In the genomic region with DNA sequence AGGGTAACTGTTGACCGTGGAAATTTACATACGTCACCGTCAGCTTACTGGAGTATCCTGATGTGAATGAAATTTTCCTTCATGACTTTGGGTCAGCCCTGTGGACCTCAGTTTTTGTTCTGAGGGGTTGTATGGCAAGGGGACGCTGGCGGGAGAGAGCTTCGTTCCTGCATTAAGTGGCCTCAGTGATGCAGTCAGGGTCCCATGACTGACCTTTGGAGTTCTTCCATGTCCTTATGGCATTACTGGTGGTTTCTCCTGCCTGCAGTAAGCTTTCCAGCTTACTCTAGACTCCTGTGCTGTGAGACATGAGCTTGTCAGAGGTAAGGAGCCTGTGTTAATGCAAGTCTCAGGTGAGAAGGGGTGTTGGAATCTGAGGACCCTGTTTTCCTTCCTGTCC, we compare ENCODE assay signal across 12 cellular contexts. TPM values are rescaled to one million over a fixed set of nuclear protein-coding genes. Genes with fewer than 3 reads are reported as not detected.
DNase-seq lines count a peak whose midpoint lies in the region; ATAC-seq and TF ChIP-seq lines count a peak whose summit lies in the region.
"Had no signal": no experiment of that assay in that cellular context is flagged by ENCODE, and none has a peak within 500 bp of the region (broad histone marks: within the 10 kb centered on the region; RNA-seq: fewer than 3 reads in every experiment).

No MANE protein-coding gene starts in this region.

- DNase-seq in left ventricle myocardium inferior (no peak), Right ventricle myocardium inferior (ENCODE audit: missing footprints) (no peak), dorsolateral prefrontal cortex (no peak), mesenteric fat pad (ENCODE audit: low spot score) (peak; percentile 55), uterus (no peak), Karpas-422 (no peak), left colon (no peak), NCI-H128 (lab: John Stamatoyannopoulos, UW; ENCODE audit: unreplicated experiment) (no peak)
- DNase-seq: activated CD8-positive, alpha-beta T cell treated with anti-CD3 and anti-CD28 coated beads for 36 hours; kidney; upper lobe of left lung had no signal

- H3K36me3 ChIP-seq in left ventricle myocardium inferior, result no peaks in the 10 kb centered on the region
- no peaks in the 10 kb centered on the region for H3K36me3 ChIP-seq in uterus
- H3K36me3 ChIP-seq in Karpas-422 (ENCODE audit: insufficient read depth, low read length), result no peaks in the 10 kb centered on the region
- H3K36me3 ChIP-seq: upper lobe of left lung had no signal

- TF ChIP-seq CTCF in left ventricle myocardium inferior (IDR thresholded peaks at IDR 0.05; ENCODE audit: borderline replicate concordance), result no peak
- TF ChIP-seq CTCF in dorsolateral prefrontal cortex (IDR thresholded peaks at IDR 0.05 in 54 of 56, conservative IDR thresholded peaks at IDR 0.05 in 2 of 56; ENCODE audit: low read depth in 1 of 56, partially characterized antibody in 56 of 56), result no peak
- no peak for TF ChIP-seq CTCF in uterus (IDR thresholded peaks at IDR 0.05)

- H3K9me3 ChIP-seq in left ventricle myocardium inferior (replicated peaks) (no peaks in the 10 kb centered on the region), uterus (no peaks in the 10 kb centered on the region), Karpas-422 (ENCODE audit: low read length) (no peaks in the 10 kb centered on the region)
- H3K9me3 ChIP-seq: upper lobe of left lung had no signal

- ATAC-seq in Right ventricle myocardium inferior (no peak), left colon (no peak)
- ATAC-seq: activated CD8-positive, alpha-beta T cell treated with anti-CD3 and anti-CD28 coated beads for 36 hours had no signal

- H3K4me1 ChIP-seq in left ventricle myocardium inferior (peaks cover 62% of the 10 kb centered on the region), uterus (peaks cover 13% of the 10 kb centered on the region in 2 donors), Karpas-422 (ENCODE audit: low read length) (no peaks in the 10 kb centered on the region)

- H3K27ac ChIP-seq in left ventricle myocardium inferior (replicated peaks), result peak overlapping the region; percentile 91
- H3K27ac ChIP-seq in dorsolateral prefrontal cortex, result peak overlapping the region in 16 of 59 donors; percentile 0 to 92 (median 24)
- H3K27ac ChIP-seq in uterus, result peak overlapping the region; percentile 72 to 83
- no peak overlapping the region for H3K27ac ChIP-seq in Karpas-422 (ENCODE audit: low read length)

- no peak overlapping the region for H3K9ac ChIP-seq in Karpas-422 (ENCODE audit: low read length)

- no peak for TF ChIP-seq POLR2A in uterus (IDR thresholded peaks at IDR 0.05)

- no peaks in the 10 kb centered on the region for H3K79me2 ChIP-seq in Karpas-422 (ENCODE audit: low read length)

- H2AFZ ChIP-seq in Karpas-422 (ENCODE audit: low read length), result no peak overlapping the region

- intact Hi-C loops in left ventricle myocardium inferior (cut with micrococcal nuclease), result no loop called here
- intact Hi-C loops in Right ventricle myocardium inferior (cut with DNase I), result no loop called here
- intact Hi-C loops in dorsolateral prefrontal cortex (cut with DNase I), result no loop called here
- intact Hi-C loops in uterus (cut with DNase I; ENCODE audit: low total_unique reads), result no loop called here
- intact Hi-C loops in left colon (cut with DNase I, micrococcal nuclease), result no loop called here

- no peak overlapping the region for H3K4me2 ChIP-seq in Karpas-422 (ENCODE audit: low read depth, low read length, poor library complexity, severe bottlenecking)

- H3K27me3 ChIP-seq in left ventricle myocardium inferior (ENCODE audit: low read depth) (peaks cover 7% of the 10 kb centered on the region), dorsolateral prefrontal cortex (peaks cover 0 to 11% (median 0%) of the 10 kb centered on the region in 45 donors), uterus (no peaks in the 10 kb centered on the region), Karpas-422 (ENCODE audit: low read length) (no peaks in the 10 kb centered on the region)

- no peaks in the 10 kb centered on the region for H4K20me1 ChIP-seq in Karpas-422 (ENCODE audit: insufficient read depth, low read depth, low read length)

- H3K9me2 ChIP-seq in Karpas-422 (replicated peaks; ENCODE audit: insufficient read depth, low read length), result no peaks in the 10 kb centered on the region

- H3K4me3 ChIP-seq in left ventricle myocardium inferior, result peak overlapping the region; percentile 92
- peak overlapping the region in 51 of 59 donors; percentile 12 to 85 (median 76) for H3K4me3 ChIP-seq in dorsolateral prefrontal cortex
- H3K4me3 ChIP-seq in uterus, result peak overlapping the region in 1 of 2 donors; percentile 6
- H3K4me3 ChIP-seq in Karpas-422 (ENCODE audit: low read length), result no peak overlapping the region

RNA-seq across cellular contexts. Expression of gene CD276, which starts 1.8 kb away (rescaled TPM):
- total RNA-seq in left ventricle myocardium inferior (32.4 TPM), Right ventricle myocardium inferior (35.6 TPM), dorsolateral prefrontal cortex (10 to 100 TPM; 13.7 to 51.4 (median 30.0) TPM), mesenteric fat pad (89.5 TPM), uterus (10 to 100 TPM; 11.5 to 85.7 (median 30.0) TPM), left colon (10 to 100 TPM; 38.6 to 41.6 TPM)
- not detected in 2 replicates for total RNA-seq in Karpas-422 (2014; rRNA removed; shearing (Covaris generic); ENCODE audit: low replicate concordance)
- total RNA-seq: B cell had no signal

RNA-seq across cellular contexts. Expression of gene NPTN, which starts 52.8 kb away (rescaled TPM):
- total RNA-seq in left ventricle myocardium inferior, result 227 TPM
- 211 TPM for total RNA-seq in Right ventricle myocardium inferior
- total RNA-seq in dorsolateral prefrontal cortex, result 100 to 1,000 TPM; 126 to 515 (median 369) TPM
- 70.1 TPM for total RNA-seq in mesenteric fat pad
- 100 to 1,000 TPM; 159 to 356 (median 215) TPM for total RNA-seq in uterus
- total RNA-seq in Karpas-422 (2014; rRNA removed; shearing (Covaris generic); ENCODE audit: low replicate concordance), result 40.4 and 53.6 TPM in 2 replicates
- total RNA-seq in left colon, result 100 to 1,000 TPM; 150 to 155 TPM

Comparison
In these comparisons a context has a peak if more than half of its experiments do, and no peak if none do; other contexts are left out.
1. RNA of gene CD276, which starts 1.8 kb away (total RNA-seq): 89.5 TPM in mesenteric fat pad (single experiment), 38.6 to 41.6 TPM in left colon, 11.5 to 85.7 TPM in uterus, 35.6 TPM in Right ventricle myocardium inferior (single experiment), 32.4 TPM in left ventricle myocardium inferior (single experiment) and 13.7 to 51.4 TPM in dorsolateral prefrontal cortex; not detected in Karpas-422; every median in the first group is over 10 times any median in the second.